ENCODE assay signal across 30 cellular contexts in the genomic region with DNA sequence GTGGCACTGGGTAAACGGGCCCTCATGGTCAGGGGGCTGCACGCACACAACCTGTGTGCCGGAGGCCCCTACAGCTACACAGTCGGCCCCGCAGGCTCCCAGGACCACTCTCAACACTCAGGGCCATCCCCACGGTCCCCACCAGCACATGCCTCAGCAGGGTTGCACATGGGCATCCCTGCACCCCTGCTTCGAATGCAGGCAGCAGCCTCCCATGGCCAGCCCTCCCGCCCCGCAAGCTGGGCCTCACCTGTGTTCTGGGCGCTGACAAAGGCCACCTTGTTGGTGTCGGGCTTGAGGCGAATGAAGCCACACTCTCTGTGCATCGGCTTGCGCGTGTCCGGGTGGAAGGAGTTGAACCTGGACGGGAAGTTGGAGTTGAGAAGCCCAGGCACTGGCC. TPM values are rescaled to one million over a fixed set of nuclear protein-coding genes. Genes with fewer than 3 reads are reported as not detected.
"Had no signal": no experiment of that assay in that cellular context is flagged by ENCODE, and none has a peak within 500 bp of the region (broad histone marks: within the 10 kb centered on the region; RNA-seq: fewer than 3 reads in every experiment).

No MANE protein-coding gene starts in this region.

- DNase-seq: activated CD4-positive, alpha-beta memory T cell treated with anti-CD3 and anti-CD28 coated beads, Interleukin-2, amount 10 ng/mL, durations not matched to agents 7 days and 5 days; activated CD4-positive, alpha-beta T cell treated with anti-CD3 and anti-CD28 coated beads for 1 hour; activated CD4-positive, alpha-beta T cell treated with anti-CD3 and anti-CD28 coated beads for 4 hours; activated CD4-positive, alpha-beta T cell treated with anti-CD3 and anti-CD28 coated beads, Interleukin-2, amount 10 ng/mL, durations not matched to agents 7 days and 5 days; activated CD4-positive, alpha-beta T cell treated with anti-CD3 and anti-CD28 coated beads, Interleukin-2, amount 50 U/mL, for 4 hours; activated CD8-positive, alpha-beta memory T cell treated with anti-CD3 and anti-CD28 coated beads, Interleukin-2, amount 50 U/mL, for 48 hours; activated gamma-delta T cell treated with Interleukin-2 at 50 U/mL for 16 hours; activated naive CD4-positive, alpha-beta T cell treated with anti-CD3 and anti-CD28 coated beads, Interleukin-2, amount 50 U/mL, for 16 hours; activated naive CD4-positive, alpha-beta T cell treated with Interleukin-2 at 50 U/mL for 16 hours; activated T-cell treated with anti-CD3 and anti-CD28 coated beads for 4 hours; activated T-cell treated with anti-CD3 and anti-CD28 coated beads, Interleukin-2, amount 50 U/mL, for 24 hours; activated T-cell treated with anti-CD3 and anti-CD28 coated beads, Interleukin-2, amount 50 U/mL, for 72 hours; amniotic stem cell; anterior cingulate cortex; brain microvascular endothelial cell; cortex of kidney; dermis blood vessel endothelial cell; effector CD4-positive, alpha-beta T cell; effector memory CD8-positive, alpha-beta T cell; erythroblast; esophagus squamous epithelium; foreskin melanocyte; T-helper 2 cell had no signal

- H3K4me3 Mint-ChIP-seq: activated CD4-positive, alpha-beta memory T cell treated with anti-CD3 and anti-CD28 coated beads, Interleukin-2, amount 10 ng/mL, durations not matched to agents 7 days and 5 days; activated CD4-positive, alpha-beta T cell treated with anti-CD3 and anti-CD28 coated beads, Interleukin-2, amount 10 ng/mL, durations not matched to agents 7 days and 5 days; activated naive CD8-positive, alpha-beta T cell; activated T-cell treated with anti-CD3 and anti-CD28 coated beads, Interleukin-2, amount 50 U/mL, for 24 hours; activated T-cell treated with anti-CD3 and anti-CD28 coated beads, Interleukin-2, amount 50 U/mL, for 72 hours; central memory CD8-positive, alpha-beta T cell; effector memory CD8-positive, alpha-beta T cell; WTC11 had no signal

- H3K4me1 ChIP-seq: esophagus squamous epithelium, gastroesophageal sphincter had no signal

- H3K27ac Mint-ChIP-seq: activated CD4-positive, alpha-beta memory T cell treated with anti-CD3 and anti-CD28 coated beads, Interleukin-2, amount 10 ng/mL, durations not matched to agents 7 days and 5 days; activated CD4-positive, alpha-beta T cell treated with anti-CD3 and anti-CD28 coated beads, Interleukin-2, amount 10 ng/mL, durations not matched to agents 7 days and 5 days; activated naive CD8-positive, alpha-beta T cell; activated T-cell treated with anti-CD3 and anti-CD28 coated beads, Interleukin-2, amount 50 U/mL, for 24 hours; activated T-cell treated with anti-CD3 and anti-CD28 coated beads, Interleukin-2, amount 50 U/mL, for 72 hours; effector memory CD8-positive, alpha-beta T cell; WTC11 had no signal

- H3K4me1 Mint-ChIP-seq: activated CD4-positive, alpha-beta memory T cell treated with anti-CD3 and anti-CD28 coated beads, Interleukin-2, amount 10 ng/mL, durations not matched to agents 7 days and 5 days; activated CD4-positive, alpha-beta T cell treated with anti-CD3 and anti-CD28 coated beads, Interleukin-2, amount 10 ng/mL, durations not matched to agents 7 days and 5 days; WTC11 had no signal

- FAIRE-seq: astrocyte, bronchial epithelial cell, colon had no signal

- H3K9me3 ChIP-seq: esophagus squamous epithelium, gastroesophageal sphincter had no signal

- H3K27me3 ChIP-seq: brain microvascular endothelial cell, esophagus squamous epithelium, gastroesophageal sphincter had no signal

- H3K4me3 ChIP-seq: esophagus squamous epithelium, gastroesophageal sphincter had no signal

- H3K27ac ChIP-seq: brain microvascular endothelial cell, esophagus squamous epithelium, gastroesophageal sphincter had no signal

- ATAC-seq: activated T-cell treated with anti-CD3 and anti-CD28 coated beads, Interleukin-2, amount 50 U/mL, for 72 hours; effector memory CD8-positive, alpha-beta T cell; gastroesophageal sphincter; WTC11 had no signal

- H3K9me3 Mint-ChIP-seq: activated CD4-positive, alpha-beta memory T cell treated with anti-CD3 and anti-CD28 coated beads, Interleukin-2, amount 10 ng/mL, durations not matched to agents 7 days and 5 days; activated CD4-positive, alpha-beta T cell treated with anti-CD3 and anti-CD28 coated beads, Interleukin-2, amount 10 ng/mL, durations not matched to agents 7 days and 5 days; activated T-cell treated with anti-CD3 and anti-CD28 coated beads, Interleukin-2, amount 50 U/mL, for 24 hours; activated T-cell treated with anti-CD3 and anti-CD28 coated beads, Interleukin-2, amount 50 U/mL, for 72 hours; central memory CD8-positive, alpha-beta T cell; effector memory CD8-positive, alpha-beta T cell; WTC11 had no signal

RNA-seq across cellular contexts. Expression of a gene that starts 44.2 kb away (rescaled TPM):
- total RNA-seq: activated CD4-positive, alpha-beta T cell treated with anti-CD3 and anti-CD28 coated beads, Interleukin-2, amount 10 ng/mL, durations not matched to agents 7 days and 5 days had no signal
